ENCODE assay signal across 8 cellular contexts in the genomic region with DNA sequence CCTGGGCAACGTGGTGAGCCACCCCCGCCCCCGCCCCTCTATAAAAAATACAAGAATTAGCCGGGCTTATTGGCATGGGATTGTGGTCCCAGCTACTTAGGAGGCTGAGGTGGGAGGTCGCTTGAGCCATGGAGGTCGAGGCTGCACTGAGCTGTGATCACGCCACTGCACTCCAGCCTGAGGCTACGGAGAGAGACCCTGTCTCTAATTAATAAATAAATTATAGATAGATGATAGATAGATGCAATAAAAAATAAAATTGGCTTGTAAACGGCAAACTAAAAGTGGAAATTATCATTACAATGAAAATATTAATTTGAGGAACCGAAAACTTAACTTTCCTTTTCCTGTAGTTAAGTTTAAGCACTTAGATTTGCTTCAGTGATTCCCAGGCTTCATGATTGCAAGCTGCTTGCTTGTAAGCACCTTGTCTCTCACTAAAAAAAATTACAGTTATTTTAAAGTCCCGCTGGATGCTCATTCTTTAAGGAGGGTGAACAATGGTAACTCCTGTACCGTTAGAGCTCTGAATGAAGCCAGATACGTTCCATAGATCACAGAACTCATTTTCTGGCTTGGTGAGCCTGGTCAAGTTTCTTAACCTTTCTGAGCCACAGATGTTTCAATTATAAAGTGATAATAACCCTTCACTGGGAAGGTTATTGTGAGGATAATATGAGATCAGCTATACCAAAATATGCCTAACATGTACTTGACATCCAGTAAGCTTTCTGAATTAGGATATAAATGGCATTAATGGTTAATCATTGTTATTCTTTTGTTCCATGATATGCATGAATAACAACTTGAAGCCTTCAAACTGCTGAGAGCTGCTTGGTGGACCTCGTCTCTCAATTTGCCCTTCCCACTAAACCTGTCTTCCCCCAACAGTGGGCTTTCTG. TPM values are rescaled to one million over a fixed set of nuclear protein-coding genes. Genes with fewer than 3 reads are reported as not detected.
DNase-seq lines count a peak whose midpoint lies in the region; ATAC-seq, FAIRE-seq and TF ChIP-seq lines count a peak whose summit lies in the region.

No MANE protein-coding gene starts in this region.

- ATAC-seq in GM19467 (IDR thresholded peaks at IDR 0.05; ENCODE audit: unreplicated experiment), result peak; percentile 9

- peak overlapping the region; percentile 8 for H3K9ac ChIP-seq in endocrine pancreas (ENCODE audit: control insufficient read depth, insufficient read depth, low read length)

- H3K4me1 ChIP-seq in endocrine pancreas (ENCODE audit: control insufficient read depth, insufficient read depth, low read length) (peaks cover 4% of the 10 kb centered on the region), neutrophil (ENCODE audit: control insufficient read depth in 1 of 2, insufficient read depth in 1 of 2, low read depth in 1 of 2, low read length in 1 of 2) (peaks cover 13 to 14% of the 10 kb centered on the region in 2 experiments)

- H3K9me3 ChIP-seq in MG63 (no peaks in the 10 kb centered on the region), endocrine pancreas (ENCODE audit: control insufficient read depth, low read length) (no peaks in the 10 kb centered on the region), neutrophil (no peaks in the 10 kb centered on the region)

- DNase-seq in D721Med (ENCODE audit: insufficient read length, low spot score) (no peak), MG63 (no peak), retina (no peak), NCI-H748 (lab: John Stamatoyannopoulos, UW; ENCODE audit: unreplicated experiment) (no peak), nucleus accumbens (lab: John Stamatoyannopoulos, UW) (no peak)

- peak overlapping the region; percentile 72 for H3K4me3 ChIP-seq in MG63
- peak overlapping the region; percentile 35 for H3K4me3 ChIP-seq in endocrine pancreas (ENCODE audit: control insufficient read depth, insufficient read depth, low read length)
- H3K4me3 ChIP-seq in neutrophil (ENCODE audit: low read depth in 1 of 2, low read length in 1 of 2), result peak overlapping the region; percentile 71 to 84

- H3K27me3 ChIP-seq in MG63 (no peaks in the 10 kb centered on the region), endocrine pancreas (ENCODE audit: control insufficient read depth, insufficient read depth, low read length) (no peaks in the 10 kb centered on the region), neutrophil (no peaks in the 10 kb centered on the region)

- peak overlapping the region; percentile 72 for H3K27ac ChIP-seq in neutrophil

- FAIRE-seq in D721Med (lab: Jason Lieb, UNC), result peak; percentile 100

- TF ChIP-seq CTCF in D721Med (IDR thresholded peaks at IDR 0.05; ENCODE audit: insufficient read depth, missing control alignments) (no peak), neutrophil (IDR thresholded peaks at IDR 0.05) (no peak)

- no peaks in the 10 kb centered on the region for H3K36me3 ChIP-seq in MG63
- no peaks in the 10 kb centered on the region for H3K36me3 ChIP-seq in endocrine pancreas (ENCODE audit: control insufficient read depth, insufficient read depth, low read length)
- H3K36me3 ChIP-seq in neutrophil, result no peaks in the 10 kb centered on the region

RNA-seq across cellular contexts. Expression of gene NARS1, which starts 9.4 kb away (rescaled TPM):
- total RNA-seq in MG63 (2014; rRNA removed; shearing (Covaris generic); ENCODE audit: low replicate concordance), result 174 and 344 TPM in 2 replicates

RNA-seq across cellular contexts. Expression of gene FECH, which starts 44.5 kb away (rescaled TPM):
- total RNA-seq in MG63 (2014; rRNA removed; shearing (Covaris generic); ENCODE audit: low replicate concordance), result 32.0 and 56.1 TPM in 2 replicates
